ENCODE assay signal across 8 cellular contexts in the genomic region with DNA sequence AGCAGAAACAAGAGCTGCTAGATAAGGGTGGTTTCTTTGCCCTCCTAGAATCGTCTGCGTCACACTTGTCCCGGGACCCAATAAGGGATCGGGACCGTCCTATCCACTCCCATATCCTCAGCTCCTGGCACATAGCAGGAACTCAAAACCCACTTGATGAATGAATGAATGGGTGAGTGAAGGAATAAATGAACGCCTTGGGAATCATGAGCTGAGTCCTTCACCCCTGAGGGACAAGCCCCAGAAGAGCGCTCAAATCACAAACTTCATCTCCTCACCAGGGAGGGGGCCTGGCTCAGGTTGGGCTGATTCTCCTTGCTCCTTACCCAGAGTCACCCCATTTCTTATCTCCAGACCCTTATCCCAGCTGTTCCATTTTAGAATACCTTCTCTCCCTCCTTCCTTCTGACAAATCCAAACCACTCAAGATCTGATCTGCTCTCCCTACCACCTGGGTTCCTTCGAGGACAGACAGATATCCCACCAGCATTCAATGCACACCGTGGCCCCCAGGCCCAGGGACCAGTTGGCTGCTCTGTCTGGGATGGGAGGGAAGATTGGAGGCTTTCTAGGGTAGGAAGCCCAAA. TPM values are rescaled to one million over a fixed set of nuclear protein-coding genes. Genes with fewer than 3 reads are reported as not detected.
DNase-seq lines count a peak whose midpoint lies in the region; ATAC-seq and TF ChIP-seq lines count a peak whose summit lies in the region.

No MANE protein-coding gene starts in this region.

- no peaks in the 10 kb centered on the region for H3K27me3 ChIP-seq in ascending aorta
- H3K27me3 ChIP-seq in kidney epithelial cell (ENCODE audit: control insufficient read depth, insufficient read depth, low read length) = no peaks in the 10 kb centered on the region

- TF ChIP-seq CTCF in ascending aorta (IDR thresholded peaks at IDR 0.05) = no peak
- no peak for TF ChIP-seq CTCF in kidney epithelial cell (IDR thresholded peaks at IDR 0.05; ENCODE audit: insufficient read depth, low read length, poor library complexity, severe bottlenecking)

- H3K4me3 ChIP-seq in ascending aorta (peak overlapping the region; percentile 75 to 94), kidney epithelial cell (ENCODE audit: low read depth, low read length) (peak overlapping the region; percentile 81)

- ATAC-seq in HG03097 (IDR thresholded peaks at IDR 0.05; ENCODE audit: low FRiP score, unreplicated experiment) = peak; percentile 5
- no peak for ATAC-seq in HG03571 (IDR thresholded peaks at IDR 0.05; ENCODE audit: unreplicated experiment)
- no peak for ATAC-seq in HG03378 (IDR thresholded peaks at IDR 0.05; ENCODE audit: unreplicated experiment)

- H3K27ac ChIP-seq in ascending aorta (peak overlapping the region; percentile 89 to 90), substantia nigra (ENCODE audit: low read depth, low read length, poor library complexity, severe bottlenecking) (peak overlapping the region; percentile 90)

- no peaks in the 10 kb centered on the region for H3K9me3 ChIP-seq in ascending aorta

- H3K36me3 ChIP-seq in ascending aorta (no peaks in the 10 kb centered on the region), kidney epithelial cell (ENCODE audit: control insufficient read depth, insufficient read depth, low read length) (no peaks in the 10 kb centered on the region)

- peaks cover 25 to 38% of the 10 kb centered on the region in 2 donors for H3K4me1 ChIP-seq in ascending aorta

- DNase-seq in ascending aorta (ENCODE audit: low spot score in 2 of 2) (no peak), kidney epithelial cell (ENCODE audit: low read depth) (no peak), substantia nigra (lab: John Stamatoyannopoulos, UW) (no peak), NCI-H187 treated with DMSO at 0.1 percent for 48 hours (lab: John Stamatoyannopoulos, UW) (no peak), activated gamma-delta T cell (lab: John Stamatoyannopoulos, UW) (no peak)

- intact Hi-C loops in ascending aorta (cut with DNase I) = loop anchor here (2.0 to 10.0 kb wide), 3 partner anchors 102 to 718 kb away; a partner anchor contains a TSS

RNA-seq across cellular contexts. Expression of a gene that starts 0.6 kb away (rescaled TPM):
- total RNA-seq in ascending aorta (16.1 TPM), kidney epithelial cell (3.1 and 9.0 TPM in 2 replicates)

RNA-seq across cellular contexts. Expression of a gene that starts 13.1 kb away (rescaled TPM):
- total RNA-seq in ascending aorta (47.8 TPM), kidney epithelial cell (22.6 and 25.3 TPM in 2 replicates)

RNA-seq across cellular contexts. Expression of a gene that starts 51.0 kb away (rescaled TPM):
- total RNA-seq in ascending aorta (23.6 TPM), kidney epithelial cell (28.8 and 31.3 TPM in 2 replicates)

RNA-seq across cellular contexts. Expression of a gene that starts 54.5 kb away (rescaled TPM):
- total RNA-seq in ascending aorta (not detected), kidney epithelial cell (not detected in 2 replicates)
